20 cellular contexts compared by ENCODE assay signal in the genomic region with DNA sequence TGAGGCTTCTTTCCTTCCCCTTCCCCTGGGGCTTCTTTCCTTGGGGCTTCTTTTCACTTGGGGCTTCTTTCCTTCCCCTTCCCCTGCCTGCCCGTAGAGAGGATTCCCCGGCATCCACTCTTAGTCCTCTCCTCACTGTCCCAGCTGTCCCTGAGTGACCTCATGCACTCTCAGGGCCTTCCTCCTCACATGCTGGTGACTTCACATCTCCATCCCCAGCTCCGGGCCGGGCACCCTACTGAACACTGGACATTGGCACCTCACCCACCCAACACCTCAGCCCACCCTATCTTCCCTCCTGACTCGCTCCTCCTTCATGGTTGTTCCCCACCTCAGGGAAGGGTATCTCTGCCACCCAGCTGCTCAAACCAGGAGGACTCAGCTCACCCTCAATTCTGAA.
"Had no signal": no experiment of that assay in that cellular context is flagged by ENCODE, and none has a peak within 500 bp of the region (broad histone marks: within the 10 kb centered on the region; RNA-seq: fewer than 3 reads in every experiment).

No MANE protein-coding gene starts in this region.

- H3K4me1 Mint-ChIP-seq: immature natural killer cell had no signal

- H3K4me3 ChIP-seq: colonic mucosa, lower lobe of right lung, skin epidermis, suprapubic skin, upper lobe of left lung had no signal

- H3K36me3 ChIP-seq: colonic mucosa, WERI-Rb-1 had no signal

- DNase-seq: activated CD4-positive, alpha-beta memory T cell treated with anti-CD3 and anti-CD28 coated beads for 36 hours; activated effector memory CD4-positive, alpha-beta T cell treated with Interleukin-2 at 50 U/mL for 16 hours; activated naive CD4-positive, alpha-beta T cell treated with anti-CD3 and anti-CD28 coated beads, Interleukin-2, amount 50 U/mL, for 16 hours; activated T-cell treated with anti-CD3 and anti-CD28 coated beads, Interleukin-2, amount 50 U/mL, for 24 hours; caudate nucleus; colonic mucosa; immature natural killer cell; lower lobe of right lung; stimulated activated CD4-positive, alpha-beta T cell treated with anti-CD3 and anti-CD28 coated beads, Interleukin-4, amount 100 ng/mL, for 4 hours; stimulated activated CD8-positive, alpha-beta memory T cell treated with anti-CD3 and anti-CD28 coated beads, Interleukin-4, amount 100 ng/mL, for 48 hours; stimulated activated naive CD8-positive, alpha-beta T cell treated with anti-CD3 and anti-CD28 coated beads, Interleukin-15, Interleukin-2, amounts not matched to agents 100 U/mL and 50 U/mL, for 24 hours; upper lobe of left lung; WERI-Rb-1 had no signal

- H3K4me3 Mint-ChIP-seq: activated CD4-positive, alpha-beta memory T cell treated with anti-CD3 and anti-CD28 coated beads for 36 hours; activated T-cell treated with anti-CD3 and anti-CD28 coated beads, Interleukin-2, amount 50 U/mL, for 24 hours; immature natural killer cell; mesothelial cell of epicardium had no signal

- H3K9me3 Mint-ChIP-seq: activated CD4-positive, alpha-beta memory T cell treated with anti-CD3 and anti-CD28 coated beads for 36 hours; activated T-cell treated with anti-CD3 and anti-CD28 coated beads, Interleukin-2, amount 50 U/mL, for 24 hours; mesothelial cell of epicardium had no signal

- H3K36me3 Mint-ChIP-seq: activated CD4-positive, alpha-beta memory T cell treated with anti-CD3 and anti-CD28 coated beads for 36 hours; immature natural killer cell had no signal

- H3K27me3 ChIP-seq: colonic mucosa, suprapubic skin, upper lobe of left lung had no signal

- H3K9me3 ChIP-seq: colonic mucosa, lower lobe of right lung, suprapubic skin, upper lobe of left lung had no signal

- FAIRE-seq: endometrium had no signal

- H3K4me1 ChIP-seq: colonic mucosa, parathyroid adenoma had no signal

- ATAC-seq: esophagus mucosa; lower lobe of right lung; SK-N-SH treated with all-trans-retinoic acid at 6 μM for 48 hours; stimulated activated naive CD8-positive, alpha-beta T cell treated with anti-CD3 and anti-CD28 coated beads, Interleukin-15, Interleukin-2, amounts not matched to agents 100 U/mL and 50 U/mL, for 24 hours had no signal

- H3K27ac Mint-ChIP-seq: activated CD4-positive, alpha-beta memory T cell treated with anti-CD3 and anti-CD28 coated beads for 36 hours; activated T-cell treated with anti-CD3 and anti-CD28 coated beads, Interleukin-2, amount 50 U/mL, for 24 hours; immature natural killer cell; mesothelial cell of epicardium had no signal

- H3K27ac ChIP-seq: colonic mucosa, lower lobe of right lung, parathyroid adenoma, suprapubic skin, WERI-Rb-1 had no signal

- H3K27me3 Mint-ChIP-seq: activated CD4-positive, alpha-beta memory T cell treated with anti-CD3 and anti-CD28 coated beads for 36 hours had no signal
